ENCODE assay signal across 17 cellular contexts in genomic region chr3:122498152-122498551, GRCh38. TPM values are rescaled to one million over a fixed set of nuclear protein-coding genes. Genes with fewer than 3 reads are reported as not detected.
DNase-seq lines count a peak whose midpoint lies in the region; ATAC-seq, FAIRE-seq and TF ChIP-seq lines count a peak whose summit lies in the region.
"Had no signal": no experiment of that assay in that cellular context is flagged by ENCODE, and none has a peak within 500 bp of the region (broad histone marks: within the 10 kb centered on the region; RNA-seq: fewer than 3 reads in every experiment).

No MANE protein-coding gene starts in this region.

- H3K4me3 Mint-ChIP-seq in activated naive CD8-positive, alpha-beta T cell: no peak overlapping the region
- H3K4me3 Mint-ChIP-seq in activated naive CD8-positive, alpha-beta T cell treated with anti-CD3 and anti-CD28 coated beads, Interleukin-2, amount 50 U/mL, for 24 hours: no peak overlapping the region

- WGBS in smooth muscle cell (ENCODE audit: low lambda C conversion rate): 33% methylated on average over 1 of the region's 1 CpG

- no peaks in the 10 kb centered on the region for H3K27me3 Mint-ChIP-seq in activated naive CD8-positive, alpha-beta T cell
- H3K27me3 Mint-ChIP-seq in activated naive CD8-positive, alpha-beta T cell treated with anti-CD3 and anti-CD28 coated beads, Interleukin-2, amount 50 U/mL, for 24 hours: no peaks in the 10 kb centered on the region
- H3K27me3 Mint-ChIP-seq: CD8-positive, alpha-beta memory T cell had no signal

- H3K9me3 ChIP-seq in RWPE2 (ENCODE audit: severe bottlenecking): no peaks in the 10 kb centered on the region
- H3K9me3 ChIP-seq in smooth muscle cell (replicated peaks; ENCODE audit: low read depth): no peaks in the 10 kb centered on the region
- H3K9me3 ChIP-seq in kidney (ENCODE audit: control insufficient read depth in 1 of 2, low read length in 2 of 2): no peaks in the 10 kb centered on the region
- H3K9me3 ChIP-seq: A549 had no signal

- H3K36me3 ChIP-seq in RWPE2 (ENCODE audit: low read depth) (peaks cover 33% of the 10 kb centered on the region), smooth muscle cell (ENCODE audit: low read depth) (no peaks in the 10 kb centered on the region), kidney (ENCODE audit: control insufficient read depth in 1 of 2, insufficient read depth in 2 of 2, low read length in 2 of 2) (peaks cover 0 to 5% of the 10 kb centered on the region in 2 donors)

- H3K4me1 Mint-ChIP-seq in activated naive CD8-positive, alpha-beta T cell (ENCODE audit: low read depth): peaks cover 68% of the 10 kb centered on the region
- H3K4me1 Mint-ChIP-seq in activated naive CD8-positive, alpha-beta T cell treated with anti-CD3 and anti-CD28 coated beads, Interleukin-2, amount 50 U/mL, for 24 hours: peaks cover 62% of the 10 kb centered on the region

- no peak for TF ChIP-seq POLR2A in erythroblast (IDR thresholded peaks at IDR 0.05; ENCODE audit: low read length)

- H3K4me2 ChIP-seq in smooth muscle cell: no peak overlapping the region
- H3K4me2 ChIP-seq: A549 had no signal

- TF ChIP-seq CTCF in RWPE2 (IDR thresholded peaks at IDR 0.05; ENCODE audit: poor library complexity, severe bottlenecking): no peak
- TF ChIP-seq CTCF in smooth muscle cell (IDR thresholded peaks at IDR 0.05; ENCODE audit: borderline replicate concordance, insufficient read depth, poor library complexity, severe bottlenecking): no peak
- no peak for TF ChIP-seq CTCF in kidney (IDR thresholded peaks at IDR 0.05; ENCODE audit: borderline replicate concordance, extremely low read depth, insufficient read depth)

- H3K27ac ChIP-seq in RWPE2 (ENCODE audit: poor library complexity, severe bottlenecking) (peak overlapping the region; percentile 18), smooth muscle cell (ENCODE audit: low read depth) (peak overlapping the region; percentile 21), kidney (ENCODE audit: low read depth in 2 of 2, low read length in 2 of 2) (no peak overlapping the region)
- H3K27ac ChIP-seq: A549, skin epidermis had no signal

- peaks cover 71% of the 10 kb centered on the region for H3K79me2 ChIP-seq in smooth muscle cell (ENCODE audit: low read depth)

- no peaks in the 10 kb centered on the region for H3K9me3 Mint-ChIP-seq in activated naive CD8-positive, alpha-beta T cell (ENCODE audit: low read depth)
- H3K9me3 Mint-ChIP-seq in activated naive CD8-positive, alpha-beta T cell treated with anti-CD3 and anti-CD28 coated beads, Interleukin-2, amount 50 U/mL, for 24 hours: no peaks in the 10 kb centered on the region
- H3K9me3 Mint-ChIP-seq: CD8-positive, alpha-beta memory T cell had no signal

- no peak for DNase-seq in activated naive CD8-positive, alpha-beta T cell treated with anti-CD3 and anti-CD28 coated beads, Interleukin-2, amount 50 U/mL, for 24 hours
- DNase-seq in RWPE2 (ENCODE audit: low spot score) (no peak), erythroblast (lab: John Stamatoyannopoulos, UW) (peak; percentile 14 to 35), smooth muscle cell (lab: John Stamatoyannopoulos, UW; ENCODE audit: unreplicated experiment) (no peak), NOMO-1 treated with dmso at 0.1 percent for 144 hours (lab: John Stamatoyannopoulos, UW; ENCODE audit: unreplicated experiment) (no peak), kidney (no peak), NCI-H526 treated with DMSO at 0.1 percent for 48 hours (lab: John Stamatoyannopoulos, UW) (no peak)
- DNase-seq: activated CD4-positive, alpha-beta T cell treated with anti-CD3 and anti-CD28 coated beads for 1 hour; activated CD8-positive, alpha-beta memory T cell treated with anti-CD3 and anti-CD28 coated beads, Interleukin-2, amount 50 U/mL, for 4 hours; cerebellar nuclear complex; NCI-H2081 treated with DMSO at 0.1 percent for 48 hours; NCI-H774; stimulated activated naive CD4-positive, alpha-beta T cell had no signal

- H3K27me3 ChIP-seq in RWPE2 (ENCODE audit: insufficient read depth, poor library complexity, severe bottlenecking) (no peaks in the 10 kb centered on the region), smooth muscle cell (ENCODE audit: low read depth) (no peaks in the 10 kb centered on the region)

- H3K4me3 ChIP-seq in RWPE2 (ENCODE audit: severe bottlenecking): no peak overlapping the region
- H3K4me3 ChIP-seq in smooth muscle cell: no peak overlapping the region
- H3K4me3 ChIP-seq in kidney (ENCODE audit: low read length in 2 of 2): no peak overlapping the region
- H3K4me3 ChIP-seq: A549, skin epidermis had no signal

- H2AFZ ChIP-seq in smooth muscle cell (ENCODE audit: low read depth): no peak overlapping the region

- intact Hi-C loops in kidney (cut with DNase I): no loop called here

- H4K20me1 ChIP-seq in smooth muscle cell (ENCODE audit: low read depth): peaks cover 99% of the 10 kb centered on the region

- FAIRE-seq in kidney (lab: Jason Lieb, UNC): no peak

- H3K9ac ChIP-seq in smooth muscle cell (ENCODE audit: low read depth): no peak overlapping the region
- H3K9ac ChIP-seq in kidney (ENCODE audit: low read length in 2 of 2): no peak overlapping the region

- peak overlapping the region; percentile 79 for H3K27ac Mint-ChIP-seq in activated naive CD8-positive, alpha-beta T cell
- H3K27ac Mint-ChIP-seq in activated naive CD8-positive, alpha-beta T cell treated with anti-CD3 and anti-CD28 coated beads, Interleukin-2, amount 50 U/mL, for 24 hours: no peak overlapping the region

- H3K4me1 ChIP-seq in RWPE2 (ENCODE audit: insufficient read depth, poor library complexity, severe bottlenecking): peaks cover 22% of the 10 kb centered on the region
- H3K4me1 ChIP-seq in smooth muscle cell (ENCODE audit: low read depth): peaks cover 5% of the 10 kb centered on the region
- peaks cover 0 to 5% of the 10 kb centered on the region in 2 donors for H3K4me1 ChIP-seq in kidney (ENCODE audit: control insufficient read depth in 1 of 2, insufficient read depth in 1 of 2, low read depth in 1 of 2, low read length in 2 of 2)

- peaks cover 6% of the 10 kb centered on the region for H3F3A ChIP-seq in smooth muscle cell (ENCODE audit: low read depth)

- peaks cover 11% of the 10 kb centered on the region for H3K36me3 Mint-ChIP-seq in activated naive CD8-positive, alpha-beta T cell
- peaks cover 26% of the 10 kb centered on the region for H3K36me3 Mint-ChIP-seq in activated naive CD8-positive, alpha-beta T cell treated with anti-CD3 and anti-CD28 coated beads, Interleukin-2, amount 50 U/mL, for 24 hours (ENCODE audit: low read depth)

- ATAC-seq in activated naive CD8-positive, alpha-beta T cell treated with anti-CD3 and anti-CD28 coated beads, Interleukin-2, amount 50 U/mL, for 24 hours: no peak
- no peak for ATAC-seq in RWPE2 (ENCODE audit: low read depth)

RNA-seq across cellular contexts. Expression of gene KPNA1, which starts 16.6 kb away (rescaled TPM):
- total RNA-seq in smooth muscle cell: 37.9 and 50.8 TPM in 2 replicates
- polyA plus RNA-seq in smooth muscle cell: 26.7 and 34.6 TPM in 2 replicates
- total RNA-seq in kidney: 64.5 TPM
- 16.8 TPM for polyA plus RNA-seq in kidney (ENCODE audit: insufficient read depth, low read depth, low replicate concordance)

Comparison
In these comparisons a context has a peak if more than half of its experiments do, and no peak if none do; other contexts are left out.
1. DNase-seq: peak in erythroblast (2 of 2); none in activated naive CD8-positive, alpha-beta T cell treated with anti-CD3 and anti-CD28 coated beads, Interleukin-2, amount 50 U/mL, for 24 hours (single experiment), RWPE2 (single experiment), smooth muscle cell (single experiment), NOMO-1 treated with dmso at 0.1 percent for 144 hours (single experiment), kidney (single experiment) and NCI-H526 treated with DMSO at 0.1 percent for 48 hours (single experiment).
2. H3K27ac ChIP-seq: peak in RWPE2 (single experiment) and smooth muscle cell (single experiment); none in kidney (0 of 2).